19 cellular contexts compared by ENCODE assay signal in genomic region chr15:69623521-69624513, GRCh38.
DNase-seq lines count a peak whose midpoint lies in the region; ATAC-seq and TF ChIP-seq lines count a peak whose summit lies in the region.
"Had no signal": no experiment of that assay in that cellular context is flagged by ENCODE, and none has a peak within 500 bp of the region (broad histone marks: within the 10 kb centered on the region; RNA-seq: fewer than 3 reads in every experiment).

No MANE protein-coding gene starts in this region.

- no peaks in the 10 kb centered on the region for H3K9me3 ChIP-seq in breast epithelium
- H3K9me3 ChIP-seq: tibial artery had no signal

- H3K27ac ChIP-seq in breast epithelium = no peak overlapping the region
- H3K27ac ChIP-seq: cardiac muscle cell, parathyroid adenoma, tibial artery had no signal

- H3K4me3 Mint-ChIP-seq in MCF 10A (ENCODE audit: unreplicated experiment) = no peak overlapping the region
- H3K4me3 Mint-ChIP-seq in activated CD8-positive, alpha-beta T cell treated with anti-CD3 and anti-CD28 coated beads, Interleukin-2, amount 10 ng/mL, durations not matched to agents 7 days and 5 days = no peak overlapping the region
- H3K4me3 Mint-ChIP-seq: activated naive CD4-positive, alpha-beta T cell treated with anti-CD3 and anti-CD28 coated beads, Interleukin-2, amount 50 U/mL, for 24 hours had no signal

- no peaks in the 10 kb centered on the region for H3K36me3 ChIP-seq in breast epithelium
- H3K36me3 ChIP-seq: cardiac muscle cell, MG63, tibial artery had no signal

- POLR2A ChIA-PET in MCF 10A (lab: Yijun Ruan, JAX) = no interaction called here
- POLR2A ChIA-PET in activated CD8-positive, alpha-beta T cell treated with anti-CD3 and anti-CD28 coated beads, Interleukin-2, amount 10 ng/mL, durations not matched to agents 7 days and 5 days (lab: Charles Lee) = no interaction called here

- no peaks in the 10 kb centered on the region for H3K27me3 ChIP-seq in breast epithelium
- H3K27me3 ChIP-seq: tibial artery had no signal

- TF ChIP-seq POLR2A in breast epithelium (IDR thresholded peaks at IDR 0.05) = no peak

- peak overlapping the region; percentile 13 for H3K27ac Mint-ChIP-seq in MCF 10A (ENCODE audit: low read depth, unreplicated experiment)
- no peak overlapping the region for H3K27ac Mint-ChIP-seq in activated CD8-positive, alpha-beta T cell treated with anti-CD3 and anti-CD28 coated beads, Interleukin-2, amount 10 ng/mL, durations not matched to agents 7 days and 5 days
- H3K27ac Mint-ChIP-seq: activated naive CD4-positive, alpha-beta T cell treated with anti-CD3 and anti-CD28 coated beads, Interleukin-2, amount 50 U/mL, for 24 hours had no signal

- H3K9me3 Mint-ChIP-seq in MCF 10A (ENCODE audit: unreplicated experiment) = no peaks in the 10 kb centered on the region
- H3K9me3 Mint-ChIP-seq in activated CD8-positive, alpha-beta T cell treated with anti-CD3 and anti-CD28 coated beads, Interleukin-2, amount 10 ng/mL, durations not matched to agents 7 days and 5 days (ENCODE audit: insufficient read depth) = peaks cover 6% of the 10 kb centered on the region
- H3K9me3 Mint-ChIP-seq: activated naive CD4-positive, alpha-beta T cell treated with anti-CD3 and anti-CD28 coated beads, Interleukin-2, amount 50 U/mL, for 24 hours had no signal

- H3K4me3 ChIP-seq in breast epithelium = no peak overlapping the region
- no peak overlapping the region for H3K4me3 ChIP-seq in fibroblast of the aortic adventitia (ENCODE audit: low read depth, low read length)
- H3K4me3 ChIP-seq: cardiac muscle cell, MG63, tibial artery had no signal

- ATAC-seq in activated CD8-positive, alpha-beta T cell treated with anti-CD3 and anti-CD28 coated beads, Interleukin-2, amount 10 ng/mL, durations not matched to agents 7 days and 5 days = no peak
- ATAC-seq in GM19351 (IDR thresholded peaks at IDR 0.05; ENCODE audit: unreplicated experiment) = no peak
- ATAC-seq in HG02571 (IDR thresholded peaks at IDR 0.05; ENCODE audit: unreplicated experiment) = no peak
- ATAC-seq: left lobe of liver had no signal

- intact Hi-C loops in MCF 10A (cut with micrococcal nuclease) = no loop called here
- intact Hi-C loops in breast epithelium (cut with DNase I; ENCODE audit: low total_unique reads) = no loop called here

- H3K36me3 Mint-ChIP-seq in MCF 10A (ENCODE audit: insufficient read depth, unreplicated experiment) = no peaks in the 10 kb centered on the region
- H3K36me3 Mint-ChIP-seq in activated CD8-positive, alpha-beta T cell treated with anti-CD3 and anti-CD28 coated beads, Interleukin-2, amount 10 ng/mL, durations not matched to agents 7 days and 5 days (ENCODE audit: low read depth) = no peaks in the 10 kb centered on the region

- DNase-seq in MCF 10A (ENCODE audit: unreplicated experiment) = peak; percentile 5
- DNase-seq in breast epithelium (ENCODE audit: low spot score in 2 of 2) = no peak
- DNase-seq in activated CD8-positive, alpha-beta T cell treated with anti-CD3 and anti-CD28 coated beads, Interleukin-2, amount 10 ng/mL, durations not matched to agents 7 days and 5 days = peak; percentile 13
- peak; percentile 1 for DNase-seq in fibroblast of the aortic adventitia (ENCODE audit: low read depth)
- DNase-seq in AML-193 (lab: John Stamatoyannopoulos, UW) = no peak
- DNase-seq: C1 segment of cervical spinal cord; DMS53; effector memory CD4-positive, alpha-beta T cell; MG63; NCI-H187 treated with DMSO at 0.1 percent for 48 hours; NCI-H82; SW 1271; tibial artery had no signal

- TF ChIP-seq CTCF in MCF 10A (IDR thresholded peaks at IDR 0.05; ENCODE audit: unreplicated experiment) (no peak), breast epithelium (IDR thresholded peaks at IDR 0.05) (no peak), fibroblast of the aortic adventitia (IDR thresholded peaks at IDR 0.05; ENCODE audit: insufficient read depth, low read length) (no peak)

- CTCF ChIA-PET in MCF 10A (lab: Yijun Ruan, JAX) = interaction anchor here (0.5 kb wide), 1 partner anchor 193 kb away, joined by 3 read pairs; no protein-coding TSS in a partner anchor
- CTCF ChIA-PET in activated CD8-positive, alpha-beta T cell treated with anti-CD3 and anti-CD28 coated beads, Interleukin-2, amount 10 ng/mL, durations not matched to agents 7 days and 5 days (lab: Charles Lee) = no interaction called here

- no TSS peak for BruUV-seq in MCF 10A (replicated peaks; lab: Mats Ljungman, UMichigan)

- peaks cover 17% of the 10 kb centered on the region for H3K4me1 Mint-ChIP-seq in MCF 10A (ENCODE audit: insufficient read depth, unreplicated experiment)
- H3K4me1 Mint-ChIP-seq in activated CD8-positive, alpha-beta T cell treated with anti-CD3 and anti-CD28 coated beads, Interleukin-2, amount 10 ng/mL, durations not matched to agents 7 days and 5 days (ENCODE audit: low read depth) = no peaks in the 10 kb centered on the region

- peaks cover 13% of the 10 kb centered on the region for H3K27me3 Mint-ChIP-seq in MCF 10A (ENCODE audit: insufficient read depth, unreplicated experiment)
- peaks cover 18% of the 10 kb centered on the region for H3K27me3 Mint-ChIP-seq in activated CD8-positive, alpha-beta T cell treated with anti-CD3 and anti-CD28 coated beads, Interleukin-2, amount 10 ng/mL, durations not matched to agents 7 days and 5 days (ENCODE audit: low read depth)

- no peaks in the 10 kb centered on the region for H3K4me1 ChIP-seq in breast epithelium
- H3K4me1 ChIP-seq: parathyroid adenoma had no signal

Comparison
In these comparisons a context has a peak if more than half of its experiments do, and no peak if none do; other contexts are left out.
1. DNase-seq: peak in MCF 10A (single experiment), activated CD8-positive, alpha-beta T cell treated with anti-CD3 and anti-CD28 coated beads, Interleukin-2, amount 10 ng/mL, durations not matched to agents 7 days and 5 days (single experiment) and fibroblast of the aortic adventitia (single experiment); none in breast epithelium (0 of 2) and AML-193 (0 of 2).